11 cellular contexts compared by ENCODE assay signal in genomic region chr1:93692001-93692400, GRCh38. TPM values are rescaled to one million over a fixed set of nuclear protein-coding genes. Genes with fewer than 3 reads are reported as not detected.
DNase-seq lines count a peak whose midpoint lies in the region; TF ChIP-seq lines count a peak whose summit lies in the region.
"Had no signal": no experiment of that assay in that cellular context is flagged by ENCODE, and none has a peak within 500 bp of the region (broad histone marks: within the 10 kb centered on the region; RNA-seq: fewer than 3 reads in every experiment).

No MANE protein-coding gene starts in this region.

- H3K27ac ChIP-seq in KOPT-K1 (ENCODE audit: low read depth, low read length, poor library complexity, severe bottlenecking) (peak overlapping the region; percentile 53), SJCRH30 (peak overlapping the region; percentile 65; the same call in 1 of the 2 replicates)
- H3K27ac ChIP-seq: SK-N-MC had no signal

- H3K4me1 ChIP-seq in SJCRH30: peaks cover 44% of the 10 kb centered on the region
- H3K4me1 ChIP-seq: prostate gland had no signal

- no peaks in the 10 kb centered on the region for H3K36me3 ChIP-seq in KOPT-K1 (ENCODE audit: insufficient read depth, low read length)
- no peaks in the 10 kb centered on the region for H3K36me3 ChIP-seq in SJCRH30
- H3K36me3 ChIP-seq: prostate gland had no signal

- no peaks in the 10 kb centered on the region for H3K9me3 ChIP-seq in KOPT-K1 (ENCODE audit: insufficient read depth, low read length, poor library complexity, severe bottlenecking)
- H3K9me3 ChIP-seq in SJCRH30 (replicated peaks): no peaks in the 10 kb centered on the region
- H3K9me3 ChIP-seq: prostate gland had no signal

- no peak for TF ChIP-seq CTCF in nephron (IDR thresholded peaks at IDR 0.05; ENCODE audit: unreplicated experiment in 3 of 3)

- no peaks in the 10 kb centered on the region for H3K27me3 ChIP-seq in SJCRH30

- peak overlapping the region; percentile 7 to 26 (median 24) for H3K27ac Mint-ChIP-seq in nephron

- no peaks in the 10 kb centered on the region for H3K36me3 Mint-ChIP-seq in nephron (ENCODE audit: low read depth)
- H3K36me3 Mint-ChIP-seq: brain had no signal

- no peaks in the 10 kb centered on the region for H3K9me3 Mint-ChIP-seq in nephron

- no peak overlapping the region for H3K4me3 Mint-ChIP-seq in nephron
- H3K4me3 Mint-ChIP-seq: brain had no signal

- peaks cover 11% of the 10 kb centered on the region for H3K27me3 Mint-ChIP-seq in nephron (ENCODE audit: low read depth)

- H3K4me1 Mint-ChIP-seq in nephron: peaks cover 12% of the 10 kb centered on the region

- peak overlapping the region; percentile 5 for H3K4me3 ChIP-seq in SJCRH30
- H3K4me3 ChIP-seq: prostate gland, SK-N-MC had no signal

- DNase-seq in DMS79 (lab: John Stamatoyannopoulos, UW) (peak; percentile 12), SJCRH30 (peak; percentile 72 to 77), D341Med (ENCODE audit: low spot score) (no peak), AG08396 (ENCODE audit: low spot score) (no peak), EL (no peak), HT-29 (ENCODE audit: low spot score) (no peak)

RNA-seq across cellular contexts. Expression of gene BCAR3, which starts 10.4 kb away (rescaled TPM):
- total RNA-seq in SJCRH30 (2014; rRNA removed; shearing (Covaris generic)): 30.0 and 30.8 TPM in 2 replicates
- total RNA-seq in HT-29 (2014; rRNA removed; shearing (Covaris generic)): 48.5 and 49.4 TPM in 2 replicates

Comparison
In these comparisons a context has a peak if more than half of its experiments do, and no peak if none do; other contexts are left out.
1. DNase-seq: peak in DMS79 (single experiment) and SJCRH30 (2 of 2); none in D341Med (single experiment), AG08396 (single experiment), EL (single experiment) and HT-29 (single experiment).